In the genomic region with DNA sequence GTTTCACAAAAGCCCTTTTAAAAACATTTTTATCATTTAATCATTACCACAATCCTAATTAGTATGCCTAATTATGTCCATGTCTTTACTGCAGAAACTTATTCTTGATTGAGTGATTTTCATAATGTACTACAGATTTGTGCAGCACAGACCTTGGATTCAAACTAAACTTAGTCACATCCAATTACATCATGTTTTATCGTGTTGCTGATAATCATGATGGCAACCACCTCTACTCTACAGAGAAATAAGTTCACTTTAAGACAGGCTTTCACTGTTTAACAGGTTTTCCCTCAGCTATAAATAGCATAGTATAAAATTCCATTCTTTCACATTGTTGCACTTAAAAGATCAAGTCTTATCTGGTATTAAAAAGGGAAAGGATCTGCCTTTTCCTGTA, we compare ENCODE assay signal across 34 cellular contexts.
A peak's percentile ranks its signal among the peaks of the same experiment; 100 is the strongest.
DNase-seq lines count a peak whose midpoint lies in the region; ATAC-seq, FAIRE-seq and TF ChIP-seq lines count a peak whose summit lies in the region.
"Had no signal": no experiment of that assay in that cellular context is flagged by ENCODE, and none has a peak within 500 bp of the region (broad histone marks: within the 10 kb centered on the region; RNA-seq: fewer than 3 reads in every experiment).

No MANE protein-coding gene starts in this region.

- H3K36me3 ChIP-seq in GM23248 (ENCODE audit: low read depth) (no peaks in the 10 kb centered on the region), adrenal gland (replicated peaks in 1 of 2) (no peaks in the 10 kb centered on the region), pancreas (no peaks in the 10 kb centered on the region), HAP-1 (replicated peaks) (no peaks in the 10 kb centered on the region)
- H3K36me3 ChIP-seq: brain microvascular endothelial cell, heart left ventricle, ovary, thoracic aorta, uterus had no signal

- DNase-seq in GM23248 (peak; percentile 10), adrenal gland (no peak), fibroblast of mammary gland (ENCODE audit: low read depth) (peak; percentile 11), pancreas (no peak), HAP-1 (ENCODE audit: low spot score in 2 of 2) (no peak), HuH-7 (ENCODE audit: low spot score) (no peak), HK-2 (ENCODE audit: unreplicated experiment) (no peak)
- DNase-seq: activated CD4-positive, alpha-beta memory T cell treated with anti-CD3 and anti-CD28 coated beads for 36 hours; activated naive CD4-positive, alpha-beta T cell; activated naive CD8-positive, alpha-beta T cell treated with anti-CD3 and anti-CD28 coated beads, Interleukin-2, amount 50 U/mL, for 24 hours; activated T-cell treated with anti-CD3 and anti-CD28 coated beads, Interleukin-2, amount 50 U/mL, for 72 hours; brain microvascular endothelial cell; CD4-positive, alpha-beta memory T cell; foreskin keratinocyte; H7; heart left ventricle; kidney glomerular epithelial cell; NCI-H1436 treated with DMSO at 0.1 percent for 48 hours; NCI-H2081 treated with DMSO at 0.1 percent for 48 hours; NCI-H2227 treated with DMSO at 0.1 percent for 48 hours; NCI-H526 treated with DMSO at 0.1 percent for 48 hours; NK-92 treated with Interleukin-12 subunit alpha and Interleukin-12 subunit beta, amount 100 ng/mL, for 24 hours; ovary; right cardiac atrium; SK-N-SH; stimulated activated CD4-positive, alpha-beta T cell treated with anti-CD3 and anti-CD28 coated beads, Interleukin-2, amount 100 ng/mL, for 48 hours; stimulated activated naive CD8-positive, alpha-beta T cell treated with anti-CD3 and anti-CD28 coated beads, Interleukin-15, amount 100 ng/mL, for 72 hours; uterus had no signal

- no peak overlapping the region for H2AFZ ChIP-seq in GM23248

- intact Hi-C loops in adrenal gland (cut with DNase I) (no loop called here), pancreas (cut with DNase I) (no loop called here)

- no peak for TF ChIP-seq CTCF in adrenal gland (IDR thresholded peaks at IDR 0.05)
- TF ChIP-seq CTCF in fibroblast of mammary gland (conservative IDR thresholded peaks at IDR 0.05; ENCODE audit: control insufficient read depth, insufficient read depth, low read depth, low read length): no peak
- TF ChIP-seq CTCF in pancreas (IDR thresholded peaks at IDR 0.05): no peak

- H3K27me3 ChIP-seq in GM23248 (replicated peaks; ENCODE audit: insufficient read depth): no peaks in the 10 kb centered on the region
- H3K27me3 ChIP-seq in adrenal gland: no peaks in the 10 kb centered on the region
- H3K27me3 ChIP-seq in pancreas: no peaks in the 10 kb centered on the region
- no peaks in the 10 kb centered on the region for H3K27me3 ChIP-seq in HAP-1 (ENCODE audit: low read depth)
- H3K27me3 ChIP-seq: brain microvascular endothelial cell, foreskin keratinocyte, heart left ventricle, ovary, uterus had no signal

- H3K9me3 ChIP-seq in GM23248 (ENCODE audit: low read depth) (no peaks in the 10 kb centered on the region), adrenal gland (replicated peaks in 1 of 3) (no peaks in the 10 kb centered on the region), pancreas (no peaks in the 10 kb centered on the region), HAP-1 (no peaks in the 10 kb centered on the region)
- H3K9me3 ChIP-seq: heart left ventricle, ovary, SK-N-SH, thoracic aorta, uterus had no signal

- 0 to 8% methylated on average over 1 of the region's 1 CpG for WGBS in GM23248 (ENCODE audit: low coverage in 1 of 2, low lambda C conversion rate in 2 of 2, missing lambda C conversion rate in 2 of 2), 2 experiments
- 19 to 36% (median 24%) methylated on average over 1 of the region's 1 CpG for WGBS in adrenal gland, 4 donors
- 3 to 5% methylated on average over 1 of the region's 1 CpG for WGBS in pancreas, 2 donors

- H3K4me3 ChIP-seq in GM23248 (no peak overlapping the region), adrenal gland (no peak overlapping the region), fibroblast of mammary gland (ENCODE audit: control insufficient read depth, low read depth, low read length) (no peak overlapping the region), pancreas (no peak overlapping the region), HAP-1 (no peak overlapping the region)
- H3K4me3 ChIP-seq: heart left ventricle, ovary, thoracic aorta, uterus had no signal

- H3K9me2 ChIP-seq in GM23248 (ENCODE audit: insufficient read depth): no peaks in the 10 kb centered on the region
- H3K9me2 ChIP-seq: SK-N-SH had no signal

- no peak for FAIRE-seq in pancreas (lab: Jason Lieb, UNC)
- FAIRE-seq: HepG2, TTC549 had no signal

- no peak overlapping the region for H3K4me2 ChIP-seq in GM23248 (ENCODE audit: unreplicated experiment)
- H3K4me2 ChIP-seq: SK-N-SH had no signal

- in situ Hi-C loops in GM23248 (cut with MboI): loop anchor here (25.0 kb wide), 1 partner anchor 1585 kb away; no protein-coding TSS in a partner anchor
- in situ Hi-C loops in HAP-1 (cut with MboI; ENCODE audit: low sequenced_read_pairs): no loop called here

- H3K4me1 ChIP-seq in GM23248 (ENCODE audit: insufficient read depth) (no peaks in the 10 kb centered on the region), adrenal gland (replicated peaks in 1 of 2) (peaks cover 15 to 16% of the 10 kb centered on the region in 2 donors), pancreas (peaks cover 0 to 10% (median 5%) of the 10 kb centered on the region in 3 donors), HAP-1 (0 out of 2 replicates have a peak, but pooled peaks cover 2% of the 10 kb centered on the region)
- H3K4me1 ChIP-seq: foreskin keratinocyte, uterus had no signal

- ATAC-seq in pancreas: peak; percentile 47 to 68 (median 58)
- no peak for ATAC-seq in GM19351 (IDR thresholded peaks at IDR 0.05; ENCODE audit: unreplicated experiment)
- ATAC-seq: activated CD4-positive, CD25-positive, alpha-beta regulatory T cell treated with anti-CD3 and anti-CD28 coated beads, Interleukin-2, amount 50 U/mL, for 24 hours; activated naive CD8-positive, alpha-beta T cell treated with anti-CD3 and anti-CD28 coated beads, Interleukin-2, amount 50 U/mL, for 24 hours; activated T-cell treated with anti-CD3 and anti-CD28 coated beads, Interleukin-2, amount 50 U/mL, for 72 hours; foreskin keratinocyte; HepG2; right cardiac atrium; stimulated activated naive CD8-positive, alpha-beta T cell treated with anti-CD3 and anti-CD28 coated beads, Interleukin-15, amount 100 ng/mL, for 72 hours had no signal

- H3K27ac ChIP-seq in GM23248: no peak overlapping the region
- peak overlapping the region; percentile 17 to 47 (median 41) for H3K27ac ChIP-seq in adrenal gland
- H3K27ac ChIP-seq in pancreas: no peak overlapping the region
- H3K27ac ChIP-seq: brain microvascular endothelial cell, epithelial cell of prostate, foreskin keratinocyte, heart left ventricle, ovary, thoracic aorta had no signal

- H4K20me1 ChIP-seq in GM23248 (ENCODE audit: insufficient read depth): no peaks in the 10 kb centered on the region

- H3K9ac ChIP-seq in GM23248: no peak overlapping the region
- H3K9ac ChIP-seq: SK-N-SH had no signal

- H3F3A ChIP-seq in GM23248 (ENCODE audit: insufficient read depth): no peaks in the 10 kb centered on the region

- no peaks in the 10 kb centered on the region for H3K79me2 ChIP-seq in GM23248 (ENCODE audit: insufficient read depth)

- no peak for TF ChIP-seq POLR2A in adrenal gland (IDR thresholded peaks at IDR 0.05)

Comparison
In these comparisons a context has a peak if more than half of its experiments do, and no peak if none do; other contexts are left out.
1. DNase-seq: peak in GM23248 (single experiment) and fibroblast of mammary gland (single experiment); none in adrenal gland (0 of 7), pancreas (0 of 6), HAP-1 (0 of 2), HuH-7 (single experiment) and HK-2 (single experiment).
2. H3K27ac ChIP-seq: peak in adrenal gland (5 of 5); none in GM23248 (single experiment) and pancreas (0 of 4).